Comparison of ENCODE assay signal across 8 cellular contexts in the genomic region with DNA sequence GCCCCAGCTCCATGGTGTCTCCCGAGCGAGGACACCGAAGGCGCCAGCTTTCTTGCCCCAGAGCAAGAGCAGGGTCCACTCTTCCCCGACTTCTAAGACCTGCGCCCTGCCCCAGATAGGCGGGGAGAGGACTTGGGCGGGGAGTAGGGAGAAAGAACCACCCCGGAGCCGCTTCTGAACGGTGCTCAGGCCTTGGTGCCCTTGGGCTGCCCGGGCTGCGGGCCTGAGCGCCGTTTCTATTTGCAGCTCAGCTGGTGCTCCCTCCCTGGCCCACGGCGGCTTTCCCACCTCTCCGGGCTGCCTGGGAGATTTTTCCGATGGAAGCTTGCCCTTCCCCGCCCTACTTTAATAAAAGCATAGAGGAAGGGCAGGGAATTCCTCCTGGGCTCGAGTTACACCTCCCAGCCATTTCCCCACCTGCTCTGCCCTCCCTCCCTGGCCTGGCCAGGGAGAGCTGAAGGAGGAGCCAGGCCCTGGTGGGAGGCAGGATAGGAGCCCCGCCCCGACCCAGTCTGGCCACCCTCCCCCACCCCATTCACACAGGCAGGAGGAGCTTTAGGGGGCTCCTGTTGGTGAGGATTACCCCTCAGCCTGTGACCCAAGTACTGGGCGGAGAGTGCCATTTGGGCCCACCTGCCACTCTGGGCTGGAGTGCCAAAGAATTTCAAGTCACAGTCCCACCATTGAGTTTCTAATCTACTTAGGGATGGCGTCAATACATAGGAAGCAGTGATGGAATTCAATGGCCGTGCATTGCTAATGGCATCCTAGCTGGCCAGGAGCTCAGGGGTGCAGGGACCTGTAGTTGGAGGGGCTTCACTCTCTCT. TPM values are rescaled to one million over a fixed set of nuclear protein-coding genes. Genes with fewer than 3 reads are reported as not detected.
DNase-seq lines count a peak whose midpoint lies in the region; ATAC-seq, FAIRE-seq and TF ChIP-seq lines count a peak whose summit lies in the region.

No MANE protein-coding gene starts in this region.

- peaks cover 20% of the 10 kb centered on the region for H3K27me3 Mint-ChIP-seq in activated T-helper 2 cell treated with anti-CD3 and anti-CD28 coated beads, Interferon-gamma antibody, Interleukin-2, Interleukin-4, amounts not matched to agents 10 μg/mL and 5 μg/mL and 100 μg/mL, durations not matched to agents 14 hours and 24 hours and 36 hours (ENCODE audit: low read depth)

- no peak overlapping the region for H3K4me3 Mint-ChIP-seq in activated T-helper 2 cell treated with anti-CD3 and anti-CD28 coated beads, Interferon-gamma antibody, Interleukin-2, Interleukin-4, amounts not matched to agents 10 μg/mL and 5 μg/mL and 100 μg/mL, durations not matched to agents 14 hours and 24 hours and 36 hours (ENCODE audit: low read depth)

- POLR2A ChIA-PET in HepG2 (lab: Yijun Ruan, JAX) = interaction anchor here (0.6 to 5.9 kb wide), 5 partner anchors 27 to 154 kb away, joined by 3 to 101 read pairs (median 4); partner anchors contain the start of genes CFAP20, USB1 and ZNF319

- BruUV-seq in HepG2 (replicated peaks; lab: Mats Ljungman, UMichigan) = no TSS peak

- H3K9ac ChIP-seq in HepG2 (ENCODE audit: insufficient read depth, low read depth, low read length) = peak overlapping the region; percentile 82

- H3K27ac ChIP-seq in HepG2 (ENCODE audit: extremely low read length, insufficient read depth, low read length) = peak overlapping the region; percentile 10
- no peak overlapping the region for H3K27ac ChIP-seq in urinary bladder (ENCODE audit: low read depth)

- H2AFZ ChIP-seq in HepG2 (ENCODE audit: low read length) = no peak overlapping the region

- no peaks in the 10 kb centered on the region for H3K9me3 ChIP-seq in HepG2 (ENCODE audit: low read length)

- peak overlapping the region; percentile 87 to 97 (median 88) for H3K4me3 ChIP-seq in HepG2 (replicated peaks in 1 of 3; ENCODE audit: insufficient read depth in 1 of 3, low read depth in 2 of 3, low read length in 3 of 3)
- peak overlapping the region; percentile 61 for H3K4me3 ChIP-seq in urinary bladder (ENCODE audit: low read depth, low read length)

- no peak for TF ChIP-seq CTCF in HepG2 (CRISPR knock-in tag; IDR thresholded peaks at IDR 0.05)

- H3K4me1 ChIP-seq in HepG2 (ENCODE audit: insufficient read depth, low read length) = peaks cover 62% of the 10 kb centered on the region
- no peaks in the 10 kb centered on the region for H3K4me1 ChIP-seq in urinary bladder (ENCODE audit: insufficient read depth)

- no peaks in the 10 kb centered on the region for H3K9me3 Mint-ChIP-seq in activated T-helper 2 cell treated with anti-CD3 and anti-CD28 coated beads, Interferon-gamma antibody, Interleukin-2, Interleukin-4, amounts not matched to agents 10 μg/mL and 5 μg/mL and 100 μg/mL, durations not matched to agents 14 hours and 24 hours and 36 hours

- intact Hi-C loops in Right ventricle myocardium inferior (cut with DNase I) (loop anchor here (10.0 kb wide), 2 partner anchors 287 to 607 kb away; no protein-coding TSS in a partner anchor), cardiac septum (cut with DNase I) (loop anchor here (2.0 to 10.0 kb wide), 2 partner anchors 99 to 297 kb away; no protein-coding TSS in a partner anchor), HepG2 (cut with micrococcal nuclease; ENCODE audit: unreplicated experiment) (loop anchor here (10.0 kb wide), 2 partner anchors 167 to 277 kb away; partner anchors contain the start of gene CSNK2A2)
- intact Hi-C loops in activated T-helper 2 cell treated with anti-CD3 and anti-CD28 coated beads, Interferon-gamma antibody, Interleukin-2, Interleukin-4, amounts not matched to agents 10 μg/mL and 5 μg/mL and 100 μg/mL, durations not matched to agents 14 hours and 24 hours and 36 hours (cut with micrococcal nuclease) = loop anchor here (10.0 kb wide), 2 partner anchors 167 to 277 kb away; partner anchors contain the start of gene CSNK2A2

- peaks cover 5% of the 10 kb centered on the region for H3K4me1 Mint-ChIP-seq in activated T-helper 2 cell treated with anti-CD3 and anti-CD28 coated beads, Interferon-gamma antibody, Interleukin-2, Interleukin-4, amounts not matched to agents 10 μg/mL and 5 μg/mL and 100 μg/mL, durations not matched to agents 14 hours and 24 hours and 36 hours (ENCODE audit: low read depth)

- no peak for TF ChIP-seq RAD21 in HepG2 (CRISPR knock-in tag; IDR thresholded peaks at IDR 0.05)

- H3K27me3 ChIP-seq in HepG2 (ENCODE audit: control insufficient read depth in 1 of 2, insufficient read depth in 2 of 2, low read length in 2 of 2) = no peaks in the 10 kb centered on the region

- no peak for TF ChIP-seq POLR2A in HepG2 (IDR thresholded peaks at IDR 0.05; ENCODE audit: insufficient read depth in 1 of 2, low read depth in 2 of 2, low read length in 2 of 2)

- TF ChIP-seq EP300 in HepG2 (IDR thresholded peaks at IDR 0.05; ENCODE audit: low read depth in 2 of 2, low read length in 2 of 2) (no peak), HepG2 (CRISPR knock-in tag; IDR thresholded peaks at IDR 0.05; ENCODE audit: borderline replicate concordance) (no peak)

- no peak for DNase-seq in Right ventricle myocardium inferior (ENCODE audit: missing footprints)
- DNase-seq in cardiac septum (ENCODE audit: low spot score) = no peak
- peak; percentile 60 for DNase-seq in cerebellum (ENCODE audit: low spot score)
- peak; percentile 37 for DNase-seq in HepG2 (ENCODE audit: low spot score)
- DNase-seq in activated T-helper 2 cell treated with anti-CD3 and anti-CD28 coated beads, Interferon-gamma antibody, Interleukin-2, Interleukin-4, amounts not matched to agents 10 μg/mL and 5 μg/mL and 100 μg/mL, durations not matched to agents 14 hours and 24 hours and 36 hours (ENCODE audit: low spot score) = no peak

- H3K79me2 ChIP-seq in HepG2 (ENCODE audit: insufficient read depth, low read length) = peaks cover 34% of the 10 kb centered on the region

- ATAC-seq in Right ventricle myocardium inferior (peak; percentile 64), HepG2 (peak; percentile 1), GM19023 (IDR thresholded peaks at IDR 0.05; ENCODE audit: unreplicated experiment) (no peak), GM21447 (IDR thresholded peaks at IDR 0.05; ENCODE audit: unreplicated experiment) (no peak)

- H3K4me2 ChIP-seq in HepG2 (ENCODE audit: low read depth, low read length) = peak overlapping the region; percentile 96

- H3K36me3 Mint-ChIP-seq in activated T-helper 2 cell treated with anti-CD3 and anti-CD28 coated beads, Interferon-gamma antibody, Interleukin-2, Interleukin-4, amounts not matched to agents 10 μg/mL and 5 μg/mL and 100 μg/mL, durations not matched to agents 14 hours and 24 hours and 36 hours (ENCODE audit: low read depth) = no peaks in the 10 kb centered on the region

- in situ Hi-C loops in HepG2 (cut with HindIII; ENCODE audit: extremely low pct_ligation_motif_present, low pct_unique_long_range_greater_than_20kb) = no loop called here

- H3K36me3 ChIP-seq in HepG2 (replicated peaks in 1 of 2; ENCODE audit: control insufficient read depth in 1 of 2, insufficient read depth in 2 of 2, low read length in 2 of 2) (peaks cover 0 to 6% of the 10 kb centered on the region in 2 experiments; a peak in 2 of 5 replicates), urinary bladder (ENCODE audit: insufficient read depth) (no peaks in the 10 kb centered on the region)

- H4K20me1 ChIP-seq in HepG2 (ENCODE audit: insufficient read depth, low read length) = peaks cover 28% of the 10 kb centered on the region; the same call in 1 of the 2 replicates

- 16% methylated on average over 23 of the region's 26 CpGs for WGBS in HepG2 (ENCODE audit: low lambda C conversion rate)
- WGBS in urinary bladder = 20% methylated on average over 26 of the region's 26 CpGs

- no peak for FAIRE-seq in HepG2 (lab: Jason Lieb, UNC)

- H3K27ac Mint-ChIP-seq in activated T-helper 2 cell treated with anti-CD3 and anti-CD28 coated beads, Interferon-gamma antibody, Interleukin-2, Interleukin-4, amounts not matched to agents 10 μg/mL and 5 μg/mL and 100 μg/mL, durations not matched to agents 14 hours and 24 hours and 36 hours = no peak overlapping the region

- CTCF ChIA-PET in HepG2 (lab: Yijun Ruan, JAX; ENCODE audit: low intra/inter-chr PET ratio, low total read pairs) = no interaction called here

RNA-seq across cellular contexts. Expression of gene MMP15, which starts 2.0 kb away (rescaled TPM):
- 70.3 TPM for total RNA-seq in Right ventricle myocardium inferior
- total RNA-seq in cardiac septum = 53.5 TPM
- total RNA-seq in cerebellum = 14.3 TPM
- 17.2 and 35.2 TPM in 2 replicates for total RNA-seq in HepG2 (2016; rRNA removed; fragmentation: Illumina TruSeq; extraction: Trizol)
- 3.1 and 4.0 TPM in 2 replicates for total RNA-seq in HepG2 (2016; cell fraction: cytosol; rRNA removed; fragmentation: Illumina TruSeq; extraction: Trizol; ENCODE audit: low read depth)
- 15.2 and 35.5 TPM in 2 replicates for total RNA-seq in HepG2 (2016; cell fraction: insoluble cytoplasmic fraction; rRNA removed; fragmentation: Illumina TruSeq; extraction: Trizol)
- 11.7 and 12.8 TPM in 2 replicates for total RNA-seq in HepG2 (2016; cell fraction: membrane; rRNA removed; fragmentation: Illumina TruSeq; extraction: Trizol)
- 29.8 and 35.0 TPM in 2 replicates for total RNA-seq in HepG2 (2016; cell fraction: nucleus; rRNA removed; fragmentation: Illumina TruSeq; extraction: Trizol)
- polyA plus RNA-seq in HepG2 (2011; rRNA removed) = 44.9 and 65.2 TPM in 2 replicates
- polyA plus RNA-seq in HepG2 (2011; cell fraction: cytosol; rRNA removed) = 48.2 and 63.4 TPM in 2 replicates
- polyA plus RNA-seq in HepG2 (2011; cell fraction: nucleus; rRNA removed) = 48.7 and 49.3 TPM in 2 replicates
- polyA plus RNA-seq in HepG2 (2012) = 31.4 and 52.1 TPM in 2 replicates
- polyA plus RNA-seq in HepG2 (2016; cell fraction: cytosol; fragmentation: Illumina TruSeq; extraction: Trizol; ENCODE audit: low read depth) = 3.1 and 3.6 TPM in 2 replicates
- 20.6 and 24.8 TPM in 2 replicates for polyA plus RNA-seq in HepG2 (2016; cell fraction: insoluble cytoplasmic fraction; fragmentation: Illumina TruSeq; extraction: Trizol; ENCODE audit: low read depth)
- polyA plus RNA-seq in HepG2 (2016; cell fraction: membrane; fragmentation: Illumina TruSeq; extraction: Trizol; ENCODE audit: low read depth) = 9.3 and 9.6 TPM in 2 replicates
- 59.2 and 61.3 TPM in 2 replicates for polyA plus RNA-seq in HepG2 (2016; cell fraction: nucleus; fragmentation: Illumina TruSeq; extraction: Trizol; ENCODE audit: insufficient read depth, low read depth)
- 32.1 and 99.8 TPM in 2 replicates for polyA minus RNA-seq in HepG2 (2011; rRNA and poly(A)+ RNA removed; ENCODE audit: low replicate concordance)
- 50.9 and 56.7 TPM in 2 replicates for polyA minus RNA-seq in HepG2 (2011; cell fraction: cytosol; rRNA and poly(A)+ RNA removed)
- polyA minus RNA-seq in HepG2 (2011; cell fraction: nucleus; rRNA and poly(A)+ RNA removed) = 14.2 and 19.3 TPM in 2 replicates
- total RNA-seq in urinary bladder = 10.6 TPM
- 11.1 TPM for polyA plus RNA-seq in urinary bladder
- total RNA-seq in activated T-helper 2 cell treated with anti-CD3 and anti-CD28 coated beads, Interferon-gamma antibody, Interleukin-2, Interleukin-4, amounts not matched to agents 10 μg/mL and 5 μg/mL and 100 μg/mL, durations not matched to agents 14 hours and 24 hours and 36 hours = 1.3 and 1.9 TPM in 2 replicates

RNA-seq across cellular contexts. Expression of gene USB1, which starts 26.3 kb away (rescaled TPM):
- total RNA-seq in Right ventricle myocardium inferior = 36.2 TPM
- 36.0 TPM for total RNA-seq in cardiac septum
- 8.6 TPM for total RNA-seq in cerebellum
- total RNA-seq in HepG2 (2016; rRNA removed; fragmentation: Illumina TruSeq; extraction: Trizol) = 16.7 and 33.5 TPM in 2 replicates
- total RNA-seq in HepG2 (2016; cell fraction: cytosol; rRNA removed; fragmentation: Illumina TruSeq; extraction: Trizol; ENCODE audit: low read depth) = 11.1 and 11.2 TPM in 2 replicates
- 17.4 and 32.4 TPM in 2 replicates for total RNA-seq in HepG2 (2016; cell fraction: insoluble cytoplasmic fraction; rRNA removed; fragmentation: Illumina TruSeq; extraction: Trizol)
- total RNA-seq in HepG2 (2016; cell fraction: membrane; rRNA removed; fragmentation: Illumina TruSeq; extraction: Trizol) = 47.5 and 49.4 TPM in 2 replicates
- 17.8 and 27.0 TPM in 2 replicates for total RNA-seq in HepG2 (2016; cell fraction: nucleus; rRNA removed; fragmentation: Illumina TruSeq; extraction: Trizol)
- 65.4 and 75.9 TPM in 2 replicates for polyA plus RNA-seq in HepG2 (2011; rRNA removed)
- 60.7 and 64.8 TPM in 2 replicates for polyA plus RNA-seq in HepG2 (2011; cell fraction: cytosol; rRNA removed)
- 51.6 and 63.8 TPM in 2 replicates for polyA plus RNA-seq in HepG2 (2011; cell fraction: nucleus; rRNA removed)
- polyA plus RNA-seq in HepG2 (2012) = 24.1 and 47.2 TPM in 2 replicates
- 54.6 and 63.3 TPM in 2 replicates for polyA plus RNA-seq in HepG2 (2016; cell fraction: cytosol; fragmentation: Illumina TruSeq; extraction: Trizol; ENCODE audit: low read depth)
- polyA plus RNA-seq in HepG2 (2016; cell fraction: insoluble cytoplasmic fraction; fragmentation: Illumina TruSeq; extraction: Trizol; ENCODE audit: low read depth) = 76.8 and 103 TPM in 2 replicates
- polyA plus RNA-seq in HepG2 (2016; cell fraction: membrane; fragmentation: Illumina TruSeq; extraction: Trizol; ENCODE audit: low read depth) = 136 and 142 TPM in 2 replicates
- 62.4 and 62.9 TPM in 2 replicates for polyA plus RNA-seq in HepG2 (2016; cell fraction: nucleus; fragmentation: Illumina TruSeq; extraction: Trizol; ENCODE audit: insufficient read depth, low read depth)
- 97.4 and 101 TPM in 2 replicates for polyA minus RNA-seq in HepG2 (2011; rRNA and poly(A)+ RNA removed; ENCODE audit: low replicate concordance)
- polyA minus RNA-seq in HepG2 (2011; cell fraction: cytosol; rRNA and poly(A)+ RNA removed) = 44.2 and 48.1 TPM in 2 replicates
- 30.8 and 37.7 TPM in 2 replicates for polyA minus RNA-seq in HepG2 (2011; cell fraction: nucleus; rRNA and poly(A)+ RNA removed)
- 7.6 TPM for total RNA-seq in urinary bladder
- polyA plus RNA-seq in urinary bladder = 55.3 TPM
- total RNA-seq in activated T-helper 2 cell treated with anti-CD3 and anti-CD28 coated beads, Interferon-gamma antibody, Interleukin-2, Interleukin-4, amounts not matched to agents 10 μg/mL and 5 μg/mL and 100 μg/mL, durations not matched to agents 14 hours and 24 hours and 36 hours = 51.6 and 57.8 TPM in 2 replicates

RNA-seq across cellular contexts. Expression of gene ZNF319, which starts 27.1 kb away (rescaled TPM):
- total RNA-seq in Right ventricle myocardium inferior (7.0 TPM), cardiac septum (7.2 TPM), cerebellum (6.0 TPM), HepG2 (2016; rRNA removed; fragmentation: Illumina TruSeq; extraction: Trizol) (3.5 and 3.6 TPM in 2 replicates), urinary bladder (3.8 TPM)
- 0.51 and 0.88 TPM in 2 replicates for total RNA-seq in HepG2 (2016; cell fraction: cytosol; rRNA removed; fragmentation: Illumina TruSeq; extraction: Trizol; ENCODE audit: low read depth)
- 3.1 and 3.2 TPM in 2 replicates for total RNA-seq in HepG2 (2016; cell fraction: insoluble cytoplasmic fraction; rRNA removed; fragmentation: Illumina TruSeq; extraction: Trizol)
- 2.3 and 2.7 TPM in 2 replicates for total RNA-seq in HepG2 (2016; cell fraction: membrane; rRNA removed; fragmentation: Illumina TruSeq; extraction: Trizol)
- total RNA-seq in HepG2 (2016; cell fraction: nucleus; rRNA removed; fragmentation: Illumina TruSeq; extraction: Trizol) = 3.0 and 3.7 TPM in 2 replicates
- polyA plus RNA-seq in HepG2 (2011; rRNA removed) (2.4 and 5.2 TPM in 2 replicates), urinary bladder (11.4 TPM)
- polyA plus RNA-seq in HepG2 (2011; cell fraction: cytosol; rRNA removed) = 2.9 and 3.1 TPM in 2 replicates
- polyA plus RNA-seq in HepG2 (2011; cell fraction: nucleus; rRNA removed) = 7.2 and 8.1 TPM in 2 replicates
- polyA plus RNA-seq in HepG2 (2012) = 2.2 and 4.4 TPM in 2 replicates
- polyA plus RNA-seq in HepG2 (2016; cell fraction: cytosol; fragmentation: Illumina TruSeq; extraction: Trizol; ENCODE audit: low read depth) = 0.15 and 0.25 TPM in 2 replicates
- polyA plus RNA-seq in HepG2 (2016; cell fraction: insoluble cytoplasmic fraction; fragmentation: Illumina TruSeq; extraction: Trizol; ENCODE audit: low read depth) = 4.6 TPM in 2 replicates
- polyA plus RNA-seq in HepG2 (2016; cell fraction: membrane; fragmentation: Illumina TruSeq; extraction: Trizol; ENCODE audit: low read depth) = 1.0 and 1.3 TPM in 2 replicates
- polyA plus RNA-seq in HepG2 (2016; cell fraction: nucleus; fragmentation: Illumina TruSeq; extraction: Trizol; ENCODE audit: insufficient read depth, low read depth) = 5.6 TPM in 2 replicates
- polyA minus RNA-seq in HepG2 (2011; rRNA and poly(A)+ RNA removed; ENCODE audit: low replicate concordance) = 8.6 and 11.6 TPM in 2 replicates
- 4.9 and 6.1 TPM in 2 replicates for polyA minus RNA-seq in HepG2 (2011; cell fraction: cytosol; rRNA and poly(A)+ RNA removed)
- polyA minus RNA-seq in HepG2 (2011; cell fraction: nucleus; rRNA and poly(A)+ RNA removed) = 4.6 and 5.0 TPM in 2 replicates
- total RNA-seq in activated T-helper 2 cell treated with anti-CD3 and anti-CD28 coated beads, Interferon-gamma antibody, Interleukin-2, Interleukin-4, amounts not matched to agents 10 μg/mL and 5 μg/mL and 100 μg/mL, durations not matched to agents 14 hours and 24 hours and 36 hours = 7.3 and 8.9 TPM in 2 replicates

RNA-seq across cellular contexts. Expression of gene CNGB1, which starts 56.6 kb away (rescaled TPM):
- total RNA-seq in Right ventricle myocardium inferior (not detected), cardiac septum (not detected), cerebellum (3.0 TPM), HepG2 (2016; rRNA removed; fragmentation: Illumina TruSeq; extraction: Trizol) (0.02 and 0.03 TPM in 2 replicates), urinary bladder (0.16 TPM)
- not detected in 2 replicates for total RNA-seq in HepG2 (2016; cell fraction: cytosol; rRNA removed; fragmentation: Illumina TruSeq; extraction: Trizol; ENCODE audit: low read depth)
- total RNA-seq in HepG2 (2016; cell fraction: insoluble cytoplasmic fraction; rRNA removed; fragmentation: Illumina TruSeq; extraction: Trizol) = 0.03 and 0.09 TPM in 2 replicates
- total RNA-seq in HepG2 (2016; cell fraction: membrane; rRNA removed; fragmentation: Illumina TruSeq; extraction: Trizol) = 0.53 TPM in 1 of 2 replicates, not detected in the other
- total RNA-seq in HepG2 (2016; cell fraction: nucleus; rRNA removed; fragmentation: Illumina TruSeq; extraction: Trizol) = not detected in 2 replicates
- polyA plus RNA-seq in HepG2 (2011; rRNA removed) (0.15 and 0.29 TPM in 2 replicates), urinary bladder (not detected)
- polyA plus RNA-seq in HepG2 (2011; cell fraction: cytosol; rRNA removed) = 0.15 and 0.33 TPM in 2 replicates
- 0.08 and 0.38 TPM in 2 replicates for polyA plus RNA-seq in HepG2 (2011; cell fraction: nucleus; rRNA removed)
- 0.08 and 0.84 TPM in 2 replicates for polyA plus RNA-seq in HepG2 (2012)
- polyA plus RNA-seq in HepG2 (2016; cell fraction: cytosol; fragmentation: Illumina TruSeq; extraction: Trizol; ENCODE audit: low read depth) = 0.09 and 0.19 TPM in 2 replicates
- polyA plus RNA-seq in HepG2 (2016; cell fraction: insoluble cytoplasmic fraction; fragmentation: Illumina TruSeq; extraction: Trizol; ENCODE audit: low read depth) = 0.05 TPM in 1 of 2 replicates, not detected in the other
- polyA plus RNA-seq in HepG2 (2016; cell fraction: membrane; fragmentation: Illumina TruSeq; extraction: Trizol; ENCODE audit: low read depth) = not detected in 2 replicates
- not detected in 2 replicates for polyA plus RNA-seq in HepG2 (2016; cell fraction: nucleus; fragmentation: Illumina TruSeq; extraction: Trizol; ENCODE audit: insufficient read depth, low read depth)
- polyA minus RNA-seq in HepG2 (2011; rRNA and poly(A)+ RNA removed; ENCODE audit: low replicate concordance) = 4.0 and 16.2 TPM in 2 replicates
- 0.10 TPM in 1 of 2 replicates, not detected in the other for polyA minus RNA-seq in HepG2 (2011; cell fraction: cytosol; rRNA and poly(A)+ RNA removed)
- polyA minus RNA-seq in HepG2 (2011; cell fraction: nucleus; rRNA and poly(A)+ RNA removed) = 0.64 and 1.5 TPM in 2 replicates
- total RNA-seq in activated T-helper 2 cell treated with anti-CD3 and anti-CD28 coated beads, Interferon-gamma antibody, Interleukin-2, Interleukin-4, amounts not matched to agents 10 μg/mL and 5 μg/mL and 100 μg/mL, durations not matched to agents 14 hours and 24 hours and 36 hours = not detected in 2 replicates

Comparison
In these comparisons a context has a peak if more than half of its experiments do, and no peak if none do; other contexts are left out.
1. ATAC-seq: peak in Right ventricle myocardium inferior (single experiment) and HepG2 (single experiment); none in GM19023 (single experiment) and GM21447 (single experiment).
2. DNase-seq: peak in cerebellum (single experiment) and HepG2 (single experiment); none in Right ventricle myocardium inferior (single experiment), cardiac septum (single experiment) and activated T-helper 2 cell treated with anti-CD3 and anti-CD28 coated beads, Interferon-gamma antibody, Interleukin-2, Interleukin-4, amounts not matched to agents 10 μg/mL and 5 μg/mL and 100 μg/mL, durations not matched to agents 14 hours and 24 hours and 36 hours (single experiment).